Comparison of ENCODE assay signal across 12 cellular contexts in genomic region chr4:118968813-118969212, GRCh38.
DNase-seq lines count a peak whose midpoint lies in the region; ATAC-seq and TF ChIP-seq lines count a peak whose summit lies in the region.
"Had no signal": no experiment of that assay in that cellular context is flagged by ENCODE, and none has a peak within 500 bp of the region (broad histone marks: within the 10 kb centered on the region; RNA-seq: fewer than 3 reads in every experiment).

No MANE protein-coding gene starts in this region.

- H3K4me1 ChIP-seq in GM23338 (ENCODE audit: insufficient read depth) (peaks cover 20% of the 10 kb centered on the region), iPS-20b (ENCODE audit: insufficient read depth, low read length) (peaks cover 23% of the 10 kb centered on the region), sigmoid colon (peaks cover 0 to 99% (median 92%) of the 10 kb centered on the region in 4 donors)

- H3K4me2 ChIP-seq in GM23338 = peak overlapping the region; percentile 8; the same call in 1 of the 2 replicates

- H3K9ac ChIP-seq in iPS-20b (ENCODE audit: low read depth, low read length) = peak overlapping the region; percentile 8; the same call in 1 of the 2 replicates

- intact Hi-C loops in sigmoid colon (cut with DNase I) = loop anchor here (1.0 to 2.0 kb wide), 4 partner anchors 79 to 228 kb away; partner anchors contain the start of gene SEC24D

- H3K9me3 ChIP-seq in iPS-20b (ENCODE audit: insufficient read depth, low read depth, low read length) (no peaks in the 10 kb centered on the region), sigmoid colon (no peaks in the 10 kb centered on the region)

- no peaks in the 10 kb centered on the region for H4K20me1 ChIP-seq in GM23338 (replicated peaks; ENCODE audit: insufficient read depth)

- in situ Hi-C loops in ACHN (cut with HindIII; ENCODE audit: low pct_ligation_motif_present, low pct_unique_long_range_greater_than_20kb, low sequenced_read_pairs) = no loop called here

- no peaks in the 10 kb centered on the region for H3F3A ChIP-seq in GM23338 (replicated peaks; ENCODE audit: low read depth)

- H3K27me3 Mint-ChIP-seq in GM23338 (ENCODE audit: insufficient read depth, low read depth, poor library complexity) = no peaks in the 10 kb centered on the region
- no peaks in the 10 kb centered on the region for H3K27me3 Mint-ChIP-seq in activated T-helper 17 cell treated with anti-CD3 and anti-CD28 coated beads, Interleukin-2, amount 50 U/mL, for 72 hours
- H3K27me3 Mint-ChIP-seq: central memory CD8-positive, alpha-beta T cell had no signal

- peak; percentile 27; the same call in 2 of the 3 replicates for ATAC-seq in GM23338
- ATAC-seq in activated T-helper 17 cell treated with anti-CD3 and anti-CD28 coated beads, Interleukin-2, amount 50 U/mL, for 72 hours (replicated peaks) = no peak

- H3K4me3 ChIP-seq in GM23338 = no peak overlapping the region
- H3K4me3 ChIP-seq in iPS-20b (ENCODE audit: low read length) = no peak overlapping the region
- H3K4me3 ChIP-seq in sigmoid colon = peak overlapping the region in 1 of 4 donors; percentile 23

- no peak for TF ChIP-seq POLR2A in sigmoid colon (IDR thresholded peaks at IDR 0.05)

- H3K27me3 ChIP-seq in GM23338 (ENCODE audit: insufficient read depth) (no peaks in the 10 kb centered on the region), iPS-20b (ENCODE audit: insufficient read depth, low read length) (no peaks in the 10 kb centered on the region), sigmoid colon (no peaks in the 10 kb centered on the region)

- H3K9me3 Mint-ChIP-seq in GM23338 = no peaks in the 10 kb centered on the region
- no peaks in the 10 kb centered on the region for H3K9me3 Mint-ChIP-seq in activated T-helper 17 cell treated with anti-CD3 and anti-CD28 coated beads, Interleukin-2, amount 50 U/mL, for 72 hours
- H3K9me3 Mint-ChIP-seq: central memory CD8-positive, alpha-beta T cell; natural killer cell had no signal

- WGBS in sigmoid colon, 2 donors = 10 to 51% methylated on average over 6 of the region's 6 CpGs

- peak overlapping the region; percentile 16; the same call in 1 of the 2 replicates for H2AFZ ChIP-seq in GM23338

- H3K4me1 Mint-ChIP-seq in GM23338 = peaks cover 23% of the 10 kb centered on the region
- peaks cover 6% of the 10 kb centered on the region for H3K4me1 Mint-ChIP-seq in activated T-helper 17 cell treated with anti-CD3 and anti-CD28 coated beads, Interleukin-2, amount 50 U/mL, for 72 hours

- no peak overlapping the region for H3K4me3 Mint-ChIP-seq in GM23338
- H3K4me3 Mint-ChIP-seq in activated T-helper 17 cell treated with anti-CD3 and anti-CD28 coated beads, Interleukin-2, amount 50 U/mL, for 72 hours = no peak overlapping the region
- H3K4me3 Mint-ChIP-seq: central memory CD8-positive, alpha-beta T cell; natural killer cell had no signal

- DNase-seq in GM23338 (ENCODE audit: low spot score) (no peak), sigmoid colon (no peak), ACHN (no peak), anterior cingulate cortex (lab: John Stamatoyannopoulos, UW) (no peak), NOMO-1 treated with DMSO at 0.1 percent for 48 hours (lab: John Stamatoyannopoulos, UW; ENCODE audit: unreplicated experiment) (no peak)
- DNase-seq in activated effector memory CD4-positive, alpha-beta T cell treated with anti-CD3 and anti-CD28 coated beads, Interleukin-2, amount 50 U/mL, for 16 hours = no peak
- DNase-seq: natural killer cell; stimulated activated CD4-positive, alpha-beta T cell treated with anti-CD3 and anti-CD28 coated beads, Interleukin-2, amount 100 ng/mL, for 48 hours; T-helper 2 cell had no signal

- no peaks in the 10 kb centered on the region for H3K36me3 Mint-ChIP-seq in GM23338 (ENCODE audit: low read depth)
- H3K36me3 Mint-ChIP-seq in activated T-helper 17 cell treated with anti-CD3 and anti-CD28 coated beads, Interleukin-2, amount 50 U/mL, for 72 hours (ENCODE audit: low read depth) = no peaks in the 10 kb centered on the region
- H3K36me3 Mint-ChIP-seq: natural killer cell had no signal

- H3K27ac Mint-ChIP-seq in GM23338 = no peak overlapping the region
- peak overlapping the region; percentile 69 for H3K27ac Mint-ChIP-seq in activated T-helper 17 cell treated with anti-CD3 and anti-CD28 coated beads, Interleukin-2, amount 50 U/mL, for 72 hours

- H3K79me2 ChIP-seq in GM23338 (replicated peaks; ENCODE audit: insufficient read depth) = no peaks in the 10 kb centered on the region

- TF ChIP-seq CTCF in GM23338 (conservative IDR thresholded peaks at IDR 0.05; ENCODE audit: low read depth in 2 of 2) (no peak), sigmoid colon (IDR thresholded peaks at IDR 0.05) (no peak)

- TF ChIP-seq EP300 in sigmoid colon (IDR thresholded peaks at IDR 0.05) = no peak

- H3K27ac ChIP-seq in GM23338 (ENCODE audit: low read depth) (0 out of 2 replicates have a peak overlapping the region, but pooled peaks have one; percentile 7), iPS-20b (ENCODE audit: low read length) (no peak overlapping the region), sigmoid colon (peak overlapping the region; percentile 82 to 90 (median 86))

- H3K36me3 ChIP-seq in GM23338 (ENCODE audit: insufficient read depth) (no peaks in the 10 kb centered on the region), iPS-20b (ENCODE audit: insufficient read depth, low read depth, low read length) (no peaks in the 10 kb centered on the region), sigmoid colon (no peaks in the 10 kb centered on the region)

- H3K9me2 ChIP-seq in GM23338 (ENCODE audit: insufficient read depth) = no peaks in the 10 kb centered on the region

TF ChIP-seq in GM23338, 12 proteins besides CTCF, POLR2A, EP300 and RAD21:
- TF ChIP-seq STAT1 (IDR thresholded peaks at IDR 0.05; ENCODE audit: unreplicated experiment) (no peak), ZNF331 (CRISPR knock-in tag; IDR thresholded peaks at IDR 0.05; ENCODE audit: low read depth) (no peak), POLR2AphosphoS5 (IDR thresholded peaks at IDR 0.05; ENCODE audit: low read depth) (no peak), EZH2 (IDR thresholded peaks at IDR 0.05; ENCODE audit: low read depth, unreplicated experiment) (no peak), CREB1 (CRISPR knock-in tag; IDR thresholded peaks at IDR 0.05; ENCODE audit: low read depth) (no peak), ZNF114 (CRISPR knock-in tag; IDR thresholded peaks at IDR 0.05) (no peak)
